21 cellular contexts compared by ENCODE assay signal in genomic region chr21:43771698-43772367, GRCh38.
A peak's percentile ranks its signal among the peaks of the same experiment; 100 is the strongest.
DNase-seq lines count a peak whose midpoint lies in the region; ATAC-seq and TF ChIP-seq lines count a peak whose summit lies in the region.
"Had no signal": no experiment of that assay in that cellular context is flagged by ENCODE, and none has a peak within 500 bp of the region (broad histone marks: within the 10 kb centered on the region; RNA-seq: fewer than 3 reads in every experiment).

No MANE protein-coding gene starts in this region.

- TF ChIP-seq CTCF in RWPE1 (conservative IDR thresholded peaks at IDR 0.05; ENCODE audit: low read depth), result no peak
- TF ChIP-seq CTCF in GM10266 (IDR thresholded peaks at IDR 0.05; ENCODE audit: control insufficient read depth, insufficient read depth, low read depth, missing control alignments), result no peak

- POLR2A ChIA-PET in RWPE1 (lab: Yijun Ruan, JAX; ENCODE audit: low non-redundant PET), result no interaction called here

- H3K9me3 Mint-ChIP-seq in T-helper 1 cell treated with Interleukin-12 subunit alpha and Interleukin-12 subunit beta and Interleukin-4 antibody, amounts not matched to agents 30 μg/mL and 1 μg/mL, for 36 hours, result peaks cover 8% of the 10 kb centered on the region
- peaks cover 7% of the 10 kb centered on the region for H3K9me3 Mint-ChIP-seq in stimulated activated memory B cell treated with anti-CD40 and anti-IgM and Interleukin-4, amounts not matched to agents 10 μg/mL and 1 μg/mL and 100 μg/mL, for 72 hours
- H3K9me3 Mint-ChIP-seq: IgD-negative memory B cell, nephron progenitor cell had no signal

- H3K27ac ChIP-seq in RWPE1, result peak overlapping the region; percentile 94
- H3K27ac ChIP-seq in epithelial cell of prostate, result peak overlapping the region; percentile 86
- H3K27ac ChIP-seq: 22Rv1, gastrocnemius medialis, psoas muscle, thyroid gland had no signal

- peaks cover 33% of the 10 kb centered on the region for H3K36me3 Mint-ChIP-seq in T-helper 1 cell treated with Interleukin-12 subunit alpha and Interleukin-12 subunit beta and Interleukin-4 antibody, amounts not matched to agents 30 μg/mL and 1 μg/mL, for 36 hours (ENCODE audit: low read depth)
- H3K36me3 Mint-ChIP-seq in stimulated activated memory B cell treated with anti-CD40 and anti-IgM and Interleukin-4, amounts not matched to agents 10 μg/mL and 1 μg/mL and 100 μg/mL, for 72 hours, result peaks cover 33% of the 10 kb centered on the region
- H3K36me3 Mint-ChIP-seq: IgD-negative memory B cell had no signal

- DNase-seq in T-helper 1 cell, result no peak
- DNase-seq in RWPE1 (ENCODE audit: low spot score), result no peak
- no peak for DNase-seq in epithelial cell of prostate (ENCODE audit: low read depth, low spot score)
- no peak for DNase-seq in NCI-H146 (lab: John Stamatoyannopoulos, UW)
- no peak for DNase-seq in GM10266 (ENCODE audit: extremely low spot score)
- DNase-seq in NCI-H2107 (lab: John Stamatoyannopoulos, UW), result no peak
- DNase-seq: activated CD4-positive, alpha-beta T cell treated with anti-CD3 and anti-CD28 coated beads for 1 hour; amygdala; central memory CD4-positive, alpha-beta T cell; DMS153; gastrocnemius medialis; kidney glomerular epithelial cell; NCI-H2029 treated with DMSO at 0.1 percent for 48 hours; nephron progenitor cell; T1000; thyroid gland had no signal

- no peak overlapping the region for H3K4me3 Mint-ChIP-seq in T-helper 1 cell treated with Interleukin-12 subunit alpha and Interleukin-12 subunit beta and Interleukin-4 antibody, amounts not matched to agents 30 μg/mL and 1 μg/mL, for 36 hours
- H3K4me3 Mint-ChIP-seq in stimulated activated memory B cell treated with anti-CD40 and anti-IgM and Interleukin-4, amounts not matched to agents 10 μg/mL and 1 μg/mL and 100 μg/mL, for 72 hours, result no peak overlapping the region
- H3K4me3 Mint-ChIP-seq: nephron progenitor cell had no signal

- no peak for ATAC-seq in stimulated activated memory B cell treated with anti-CD40 and anti-IgM and Interleukin-4, amounts not matched to agents 10 μg/mL and 1 μg/mL and 100 μg/mL, for 72 hours
- ATAC-seq: gastrocnemius medialis, psoas muscle had no signal

- H3K27me3 Mint-ChIP-seq in T-helper 1 cell treated with Interleukin-12 subunit alpha and Interleukin-12 subunit beta and Interleukin-4 antibody, amounts not matched to agents 30 μg/mL and 1 μg/mL, for 36 hours (ENCODE audit: low read depth), result no peaks in the 10 kb centered on the region
- H3K27me3 Mint-ChIP-seq in stimulated activated memory B cell treated with anti-CD40 and anti-IgM and Interleukin-4, amounts not matched to agents 10 μg/mL and 1 μg/mL and 100 μg/mL, for 72 hours, result peaks cover 12% of the 10 kb centered on the region

- CTCF ChIA-PET in RWPE1 (lab: Yijun Ruan, JAX), result no interaction called here

- peaks cover 26% of the 10 kb centered on the region for H3K4me1 Mint-ChIP-seq in T-helper 1 cell treated with Interleukin-12 subunit alpha and Interleukin-12 subunit beta and Interleukin-4 antibody, amounts not matched to agents 30 μg/mL and 1 μg/mL, for 36 hours (ENCODE audit: low read depth)
- H3K4me1 Mint-ChIP-seq in stimulated activated memory B cell treated with anti-CD40 and anti-IgM and Interleukin-4, amounts not matched to agents 10 μg/mL and 1 μg/mL and 100 μg/mL, for 72 hours, result peaks cover 47% of the 10 kb centered on the region

- peak overlapping the region; percentile 20 for H3K27ac Mint-ChIP-seq in T-helper 1 cell treated with Interleukin-12 subunit alpha and Interleukin-12 subunit beta and Interleukin-4 antibody, amounts not matched to agents 30 μg/mL and 1 μg/mL, for 36 hours
- H3K27ac Mint-ChIP-seq in stimulated activated memory B cell treated with anti-CD40 and anti-IgM and Interleukin-4, amounts not matched to agents 10 μg/mL and 1 μg/mL and 100 μg/mL, for 72 hours, result peak overlapping the region; percentile 39
- H3K27ac Mint-ChIP-seq: nephron progenitor cell had no signal
